In the genomic region with DNA sequence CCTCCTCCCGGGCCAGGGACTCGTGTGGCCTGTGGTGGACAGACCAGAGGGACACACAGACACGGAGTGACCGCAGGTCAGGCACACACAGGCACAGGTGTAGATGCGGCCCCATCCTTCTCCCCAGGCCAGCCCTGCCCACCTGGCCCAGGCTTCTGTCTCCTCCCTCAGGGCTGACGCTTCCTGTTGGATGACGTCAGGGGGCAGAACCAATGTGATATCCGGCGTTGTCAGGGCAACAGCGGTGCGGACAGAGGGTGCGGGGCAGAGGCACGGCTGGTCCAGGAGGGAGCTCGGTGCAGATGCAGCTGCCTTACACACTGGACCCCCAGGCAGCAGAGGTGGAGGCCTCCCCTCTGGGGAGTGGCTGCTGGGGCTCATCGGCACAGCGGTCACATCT, we compare ENCODE assay signal across 1 cellular context.
TF ChIP-seq lines count a peak whose summit lies in the region.

No MANE protein-coding gene starts in this region.

TF ChIP-seq in K562, 482 proteins besides CTCF, POLR2A, EP300 and RAD21 (continued from another document):
- TF ChIP-seq, protein P1, sequence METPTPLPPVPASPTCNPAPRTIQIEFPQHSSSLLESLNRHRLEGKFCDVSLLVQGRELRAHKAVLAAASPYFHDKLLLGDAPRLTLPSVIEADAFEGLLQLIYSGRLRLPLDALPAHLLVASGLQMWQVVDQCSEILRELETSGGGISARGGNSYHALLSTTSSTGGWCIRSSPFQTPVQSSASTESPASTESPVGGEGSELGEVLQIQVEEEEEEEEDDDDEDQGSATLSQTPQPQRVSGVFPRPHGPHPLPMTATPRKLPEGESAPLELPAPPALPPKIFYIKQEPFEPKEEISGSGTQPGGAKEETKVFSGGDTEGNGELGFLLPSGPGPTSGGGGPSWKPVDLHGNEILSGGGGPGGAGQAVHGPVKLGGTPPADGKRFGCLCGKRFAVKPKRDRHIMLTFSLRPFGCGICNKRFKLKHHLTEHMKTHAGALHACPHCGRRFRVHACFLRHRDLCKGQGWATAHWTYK (CRISPR knock-in tag; IDR thresholded peaks at IDR 0.05), result no peak
- TF ChIP-seq, protein P2, sequence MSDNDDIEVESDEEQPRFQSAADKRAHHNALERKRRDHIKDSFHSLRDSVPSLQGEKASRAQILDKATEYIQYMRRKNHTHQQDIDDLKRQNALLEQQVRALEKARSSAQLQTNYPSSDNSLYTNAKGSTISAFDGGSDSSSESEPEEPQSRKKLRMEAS (CRISPR knock-in tag; IDR thresholded peaks at IDR 0.05), result 0 out of 2 replicates have a peak, but pooled peaks have one; percentile 26
- TF ChIP-seq, protein P3, sequence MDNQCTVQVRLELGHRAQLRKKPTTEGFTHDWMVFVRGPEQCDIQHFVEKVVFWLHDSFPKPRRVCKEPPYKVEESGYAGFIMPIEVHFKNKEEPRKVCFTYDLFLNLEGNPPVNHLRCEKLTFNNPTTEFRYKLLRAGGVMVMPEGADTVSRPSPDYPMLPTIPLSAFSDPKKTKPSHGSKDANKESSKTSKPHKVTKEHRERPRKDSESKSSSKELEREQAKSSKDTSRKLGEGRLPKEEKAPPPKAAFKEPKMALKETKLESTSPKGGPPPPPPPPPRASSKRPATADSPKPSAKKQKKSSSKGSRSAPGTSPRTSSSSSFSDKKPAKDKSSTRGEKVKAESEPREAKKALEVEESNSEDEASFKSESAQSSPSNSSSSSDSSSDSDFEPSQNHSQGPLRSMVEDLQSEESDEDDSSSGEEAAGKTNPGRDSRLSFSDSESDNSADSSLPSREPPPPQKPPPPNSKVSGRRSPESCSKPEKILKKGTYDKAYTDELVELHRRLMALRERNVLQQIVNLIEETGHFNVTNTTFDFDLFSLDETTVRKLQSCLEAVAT (IDR thresholded peaks at IDR 0.05), result no peak
- no peak for TF ChIP-seq HMGN3 (IDR thresholded peaks at IDR 0.05; ENCODE audit: borderline replicate concordance, extremely low read depth, insufficient read length, low read depth, low read length)
- TF ChIP-seq, protein P4, sequence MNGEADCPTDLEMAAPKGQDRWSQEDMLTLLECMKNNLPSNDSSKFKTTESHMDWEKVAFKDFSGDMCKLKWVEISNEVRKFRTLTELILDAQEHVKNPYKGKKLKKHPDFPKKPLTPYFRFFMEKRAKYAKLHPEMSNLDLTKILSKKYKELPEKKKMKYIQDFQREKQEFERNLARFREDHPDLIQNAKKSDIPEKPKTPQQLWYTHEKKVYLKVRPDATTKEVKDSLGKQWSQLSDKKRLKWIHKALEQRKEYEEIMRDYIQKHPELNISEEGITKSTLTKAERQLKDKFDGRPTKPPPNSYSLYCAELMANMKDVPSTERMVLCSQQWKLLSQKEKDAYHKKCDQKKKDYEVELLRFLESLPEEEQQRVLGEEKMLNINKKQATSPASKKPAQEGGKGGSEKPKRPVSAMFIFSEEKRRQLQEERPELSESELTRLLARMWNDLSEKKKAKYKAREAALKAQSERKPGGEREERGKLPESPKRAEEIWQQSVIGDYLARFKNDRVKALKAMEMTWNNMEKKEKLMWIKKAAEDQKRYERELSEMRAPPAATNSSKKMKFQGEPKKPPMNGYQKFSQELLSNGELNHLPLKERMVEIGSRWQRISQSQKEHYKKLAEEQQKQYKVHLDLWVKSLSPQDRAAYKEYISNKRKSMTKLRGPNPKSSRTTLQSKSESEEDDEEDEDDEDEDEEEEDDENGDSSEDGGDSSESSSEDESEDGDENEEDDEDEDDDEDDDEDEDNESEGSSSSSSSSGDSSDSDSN (IDR thresholded peaks at IDR 0.05; ENCODE audit: borderline replicate concordance in 1 of 2, low read depth in 2 of 2, low read length in 2 of 2), result no peak
- TF ChIP-seq, protein P5, sequence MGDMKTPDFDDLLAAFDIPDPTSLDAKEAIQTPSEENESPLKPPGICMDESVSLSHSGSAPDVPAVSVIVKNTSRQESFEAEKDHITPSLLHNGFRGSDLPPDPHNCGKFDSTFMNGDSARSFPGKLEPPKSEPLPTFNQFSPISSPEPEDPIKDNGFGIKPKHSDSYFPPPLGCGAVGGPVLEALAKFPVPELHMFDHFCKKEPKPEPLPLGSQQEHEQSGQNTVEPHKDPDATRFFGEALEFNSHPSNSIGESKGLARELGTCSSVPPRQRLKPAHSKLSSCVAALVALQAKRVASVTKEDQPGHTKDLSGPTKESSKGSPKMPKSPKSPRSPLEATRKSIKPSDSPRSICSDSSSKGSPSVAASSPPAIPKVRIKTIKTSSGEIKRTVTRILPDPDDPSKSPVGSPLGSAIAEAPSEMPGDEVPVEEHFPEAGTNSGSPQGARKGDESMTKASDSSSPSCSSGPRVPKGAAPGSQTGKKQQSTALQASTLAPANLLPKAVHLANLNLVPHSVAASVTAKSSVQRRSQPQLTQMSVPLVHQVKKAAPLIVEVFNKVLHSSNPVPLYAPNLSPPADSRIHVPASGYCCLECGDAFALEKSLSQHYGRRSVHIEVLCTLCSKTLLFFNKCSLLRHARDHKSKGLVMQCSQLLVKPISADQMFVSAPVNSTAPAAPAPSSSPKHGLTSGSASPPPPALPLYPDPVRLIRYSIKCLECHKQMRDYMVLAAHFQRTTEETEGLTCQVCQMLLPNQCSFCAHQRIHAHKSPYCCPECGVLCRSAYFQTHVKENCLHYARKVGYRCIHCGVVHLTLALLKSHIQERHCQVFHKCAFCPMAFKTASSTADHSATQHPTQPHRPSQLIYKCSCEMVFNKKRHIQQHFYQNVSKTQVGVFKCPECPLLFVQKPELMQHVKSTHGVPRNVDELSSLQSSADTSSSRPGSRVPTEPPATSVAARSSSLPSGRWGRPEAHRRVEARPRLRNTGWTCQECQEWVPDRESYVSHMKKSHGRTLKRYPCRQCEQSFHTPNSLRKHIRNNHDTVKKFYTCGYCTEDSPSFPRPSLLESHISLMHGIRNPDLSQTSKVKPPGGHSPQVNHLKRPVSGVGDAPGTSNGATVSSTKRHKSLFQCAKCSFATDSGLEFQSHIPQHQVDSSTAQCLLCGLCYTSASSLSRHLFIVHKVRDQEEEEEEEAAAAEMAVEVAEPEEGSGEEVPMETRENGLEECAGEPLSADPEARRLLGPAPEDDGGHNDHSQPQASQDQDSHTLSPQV (IDR thresholded peaks at IDR 0.05), result no peak
- no peak for TF ChIP-seq U2AF1 (optimal IDR thresholded peaks at IDR 0.05; ENCODE audit: low read depth, low read length)
- no peak for TF ChIP-seq ELF2 (CRISPR knock-in tag; IDR thresholded peaks at IDR 0.05)
- TF ChIP-seq, protein P6, sequence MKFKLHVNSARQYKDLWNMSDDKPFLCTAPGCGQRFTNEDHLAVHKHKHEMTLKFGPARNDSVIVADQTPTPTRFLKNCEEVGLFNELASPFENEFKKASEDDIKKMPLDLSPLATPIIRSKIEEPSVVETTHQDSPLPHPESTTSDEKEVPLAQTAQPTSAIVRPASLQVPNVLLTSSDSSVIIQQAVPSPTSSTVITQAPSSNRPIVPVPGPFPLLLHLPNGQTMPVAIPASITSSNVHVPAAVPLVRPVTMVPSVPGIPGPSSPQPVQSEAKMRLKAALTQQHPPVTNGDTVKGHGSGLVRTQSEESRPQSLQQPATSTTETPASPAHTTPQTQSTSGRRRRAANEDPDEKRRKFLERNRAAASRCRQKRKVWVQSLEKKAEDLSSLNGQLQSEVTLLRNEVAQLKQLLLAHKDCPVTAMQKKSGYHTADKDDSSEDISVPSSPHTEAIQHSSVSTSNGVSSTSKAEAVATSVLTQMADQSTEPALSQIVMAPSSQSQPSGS (CRISPR knock-in tag; IDR thresholded peaks at IDR 0.05), result peak; percentile 70; the same call in 1 of the 2 replicates
- TF ChIP-seq BACH1 (tag; IDR thresholded peaks at IDR 0.05), result no peak
- peak in 1 of 2 experiments; percentile 26; a peak in 1 of 4 replicates for TF ChIP-seq RCOR1 (IDR thresholded peaks at IDR 0.05; ENCODE audit: borderline replicate concordance in 1 of 2, low read depth in 2 of 2, low read length in 2 of 2)
- TF ChIP-seq, protein P7, sequence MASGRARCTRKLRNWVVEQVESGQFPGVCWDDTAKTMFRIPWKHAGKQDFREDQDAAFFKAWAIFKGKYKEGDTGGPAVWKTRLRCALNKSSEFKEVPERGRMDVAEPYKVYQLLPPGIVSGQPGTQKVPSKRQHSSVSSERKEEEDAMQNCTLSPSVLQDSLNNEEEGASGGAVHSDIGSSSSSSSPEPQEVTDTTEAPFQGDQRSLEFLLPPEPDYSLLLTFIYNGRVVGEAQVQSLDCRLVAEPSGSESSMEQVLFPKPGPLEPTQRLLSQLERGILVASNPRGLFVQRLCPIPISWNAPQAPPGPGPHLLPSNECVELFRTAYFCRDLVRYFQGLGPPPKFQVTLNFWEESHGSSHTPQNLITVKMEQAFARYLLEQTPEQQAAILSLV (tag; IDR thresholded peaks at IDR 0.05), result no peak
- peak; percentile 63; the same call in 1 of the 2 replicates for TF ChIP-seq BMI1 (IDR thresholded peaks at IDR 0.05; ENCODE audit: low read length)
- no peak for TF ChIP-seq FOXK1 (CRISPR knock-in tag; IDR thresholded peaks at IDR 0.05; ENCODE audit: borderline replicate concordance)
- peak; percentile 92 for TF ChIP-seq CREM (IDR thresholded peaks at IDR 0.05; ENCODE audit: low read depth)
- no peak for TF ChIP-seq ZNF174 (CRISPR knock-in tag; IDR thresholded peaks at IDR 0.05)
- TF ChIP-seq POLR3G (IDR thresholded peaks at IDR 0.05; ENCODE audit: extremely low read depth, insufficient read length, insufficient replicate concordance), result no peak
